ENCODE assay signal across 14 cellular contexts in genomic region chr5:73591698-73592501, GRCh38. TPM values are rescaled to one million over a fixed set of nuclear protein-coding genes. Genes with fewer than 3 reads are reported as not detected.
A peak's percentile ranks its signal among the peaks of the same experiment; 100 is the strongest.
DNase-seq lines count a peak whose midpoint lies in the region; ATAC-seq and TF ChIP-seq lines count a peak whose summit lies in the region.
"Had no signal": no experiment of that assay in that cellular context is flagged by ENCODE, and none has a peak within 500 bp of the region (broad histone marks: within the 10 kb centered on the region; RNA-seq: fewer than 3 reads in every experiment).

No MANE protein-coding gene starts in this region.

- H3K4me3 ChIP-seq in cardiac fibroblast (replicated peaks in 1 of 2; ENCODE audit: low read depth in 2 of 2, low read length in 2 of 2): no peak overlapping the region
- H3K4me3 ChIP-seq: coronary artery, tibial nerve had no signal

- intact Hi-C loops in sciatic nerve (cut with DNase I): loop anchor here (10.0 kb wide), 1 partner anchor 1053 kb away; the partner anchor contains the start of gene ENC1

- peak; percentile 47 for ATAC-seq in sciatic nerve

- H3K9me3 Mint-ChIP-seq in progenitor cell of endocrine pancreas (ENCODE audit: low read depth): no peaks in the 10 kb centered on the region
- H3K9me3 Mint-ChIP-seq: activated naive CD4-positive, alpha-beta T cell treated with anti-CD3 and anti-CD28 coated beads, Interleukin-2, amount 50 U/mL, for 72 hours; IgD-negative memory B cell; naive thymus-derived CD8-positive, alpha-beta T cell had no signal

- H3K4me1 Mint-ChIP-seq in progenitor cell of endocrine pancreas (ENCODE audit: low read depth): no peaks in the 10 kb centered on the region
- H3K4me1 Mint-ChIP-seq: IgD-negative memory B cell had no signal

- H3K27ac Mint-ChIP-seq in progenitor cell of endocrine pancreas: no peak overlapping the region
- H3K27ac Mint-ChIP-seq: activated naive CD4-positive, alpha-beta T cell treated with anti-CD3 and anti-CD28 coated beads, Interleukin-2, amount 50 U/mL, for 72 hours; IgD-negative memory B cell; naive thymus-derived CD8-positive, alpha-beta T cell had no signal

- no peaks in the 10 kb centered on the region for H3K36me3 Mint-ChIP-seq in progenitor cell of endocrine pancreas (ENCODE audit: insufficient read depth)
- H3K36me3 Mint-ChIP-seq: activated naive CD4-positive, alpha-beta T cell treated with anti-CD3 and anti-CD28 coated beads, Interleukin-2, amount 50 U/mL, for 72 hours; IgD-negative memory B cell; naive thymus-derived CD8-positive, alpha-beta T cell had no signal

- H3K4me3 Mint-ChIP-seq in progenitor cell of endocrine pancreas (ENCODE audit: low read depth): no peak overlapping the region
- H3K4me3 Mint-ChIP-seq: IgD-negative memory B cell; naive thymus-derived CD8-positive, alpha-beta T cell had no signal

- H3K27me3 Mint-ChIP-seq in progenitor cell of endocrine pancreas: peaks cover 8% of the 10 kb centered on the region
- H3K27me3 Mint-ChIP-seq: IgD-negative memory B cell had no signal

- TF ChIP-seq CTCF in cardiac fibroblast (IDR thresholded peaks at IDR 0.05; ENCODE audit: low read depth, low read length): no peak
- no peak for TF ChIP-seq CTCF in GM20000 (IDR thresholded peaks at IDR 0.05; ENCODE audit: extremely low read depth, missing control alignments)
- TF ChIP-seq CTCF in progenitor cell of endocrine pancreas (IDR thresholded peaks at IDR 0.05; ENCODE audit: unreplicated experiment): no peak

- DNase-seq in NCI-H1417 (lab: John Stamatoyannopoulos, UW): peak in 2 of 3 experiments; percentile 3 to 47
- no peak for DNase-seq in NCI-H1417 treated with DMSO at 0.1 percent for 48 hours (lab: John Stamatoyannopoulos, UW)
- DNase-seq in NCI-H526 treated with DMSO at 0.1 percent for 48 hours (lab: John Stamatoyannopoulos, UW): peak; percentile 2
- peak; percentile 51 to 65 for DNase-seq in cardiac fibroblast (ENCODE audit: low read depth in 2 of 2)
- DNase-seq in sciatic nerve (ENCODE audit: low spot score): no peak
- DNase-seq in stimulated activated CD4-positive, alpha-beta T cell treated with anti-CD3 and anti-CD28 coated beads, Interleukin-15, amount 100 ng/mL, for 24 hours: no peak
- DNase-seq in GM20000 (ENCODE audit: low spot score): no peak
- DNase-seq in progenitor cell of endocrine pancreas (ENCODE audit: low spot score, unreplicated experiment): no peak
- DNase-seq: stimulated activated CD4-positive, alpha-beta T cell treated with anti-CD3 and anti-CD28 coated beads, Interleukin-12 subunit alpha, Interleukin-12 subunit beta, amount 100 ng/mL, for 4 hours had no signal

RNA-seq across cellular contexts. Expression of gene UTP15, which starts 26.4 kb away (rescaled TPM):
- total RNA-seq in sciatic nerve (18.5 TPM), progenitor cell of endocrine pancreas (20.6 and 21.8 TPM in 2 replicates)

RNA-seq across cellular contexts. Expression of gene ANKRA2, which starts 26.5 kb away (rescaled TPM):
- total RNA-seq in sciatic nerve (28.0 TPM), progenitor cell of endocrine pancreas (27.3 and 28.4 TPM in 2 replicates)

RNA-seq across cellular contexts. Expression of gene ARHGEF28, which starts 34.1 kb away (rescaled TPM):
- 51.8 TPM for total RNA-seq in sciatic nerve
- 15.0 and 17.0 TPM in 2 replicates for total RNA-seq in progenitor cell of endocrine pancreas

Comparison
In these comparisons a context has a peak if more than half of its experiments do, and no peak if none do; other contexts are left out.
1. DNase-seq: peak in NCI-H1417 (2 of 3), NCI-H526 treated with DMSO at 0.1 percent for 48 hours (single experiment) and cardiac fibroblast (2 of 2); none in NCI-H1417 treated with DMSO at 0.1 percent for 48 hours (single experiment), sciatic nerve (single experiment), stimulated activated CD4-positive, alpha-beta T cell treated with anti-CD3 and anti-CD28 coated beads, Interleukin-15, amount 100 ng/mL, for 24 hours (single experiment), GM20000 (single experiment) and progenitor cell of endocrine pancreas (single experiment).